Comparison of ENCODE assay signal across 8 cellular contexts in the genomic region with DNA sequence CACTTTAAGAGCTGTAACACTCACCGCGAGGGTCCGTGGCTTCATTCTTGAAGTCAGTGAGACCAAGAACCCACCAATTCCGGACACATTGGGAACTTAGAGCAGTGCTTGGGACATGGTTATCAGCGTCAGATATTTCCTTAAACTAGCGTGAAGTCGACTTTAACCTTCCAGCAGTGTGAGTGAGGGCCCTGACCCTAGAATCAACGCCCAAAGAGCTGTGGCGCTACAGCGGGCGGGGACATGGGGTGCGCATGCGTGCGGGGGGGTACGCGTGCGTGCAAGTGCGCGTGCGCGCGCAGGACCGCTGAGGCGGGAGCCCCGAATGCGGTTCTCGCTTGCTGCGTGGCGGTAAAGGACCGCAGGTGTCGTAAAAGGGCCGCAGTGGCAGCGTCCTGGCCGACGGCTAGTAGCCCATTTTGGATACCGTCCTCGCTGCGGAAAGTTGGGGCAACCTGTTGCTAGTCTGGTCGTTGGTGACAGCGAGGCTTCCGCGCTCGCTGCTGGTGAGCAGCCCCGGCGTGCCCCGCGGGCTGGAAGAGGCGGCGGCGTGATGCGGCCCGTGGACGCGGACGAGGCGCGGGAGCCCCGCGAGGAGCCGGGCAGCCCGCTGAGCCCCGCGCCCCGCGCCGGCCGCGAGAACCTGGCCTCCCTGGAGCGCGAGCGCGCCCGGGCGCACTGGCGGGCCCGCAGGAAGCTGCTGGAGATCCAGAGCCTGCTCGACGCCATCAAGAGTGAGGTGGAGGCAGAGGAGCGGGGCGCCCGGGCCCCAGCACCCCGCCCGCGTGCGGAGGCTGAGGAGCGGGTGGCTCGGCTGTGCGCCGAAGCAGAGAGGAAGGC. TPM values are rescaled to one million over a fixed set of nuclear protein-coding genes. Genes with fewer than 3 reads are reported as not detected.
DNase-seq lines count a peak whose midpoint lies in the region; ATAC-seq and TF ChIP-seq lines count a peak whose summit lies in the region.

No MANE protein-coding gene starts in this region.

- no peak overlapping the region for H3K27ac ChIP-seq in AG04450 (ENCODE audit: low read depth, low read length)

- H3K27me3 ChIP-seq in AG04450 (ENCODE audit: control insufficient read depth, insufficient read depth, low read length) (no peaks in the 10 kb centered on the region), kidney epithelial cell (ENCODE audit: control insufficient read depth, insufficient read depth, low read length) (no peaks in the 10 kb centered on the region)

- DNase-seq in AG04450 (ENCODE audit: low read depth, low spot score) (peak; percentile 90), NCI-H345 (lab: John Stamatoyannopoulos, UW) (peak; percentile 93), cerebellum (ENCODE audit: low spot score) (peak; percentile 93), kidney epithelial cell (ENCODE audit: low read depth) (peak; percentile 70)
- peak; percentile 95 for DNase-seq in activated CD4-positive, CD25-positive, alpha-beta regulatory T cell treated with anti-CD3 and anti-CD28 coated beads, Interleukin-2, amount 50 U/mL, for 72 hours
- DNase-seq in stimulated activated CD4-positive, alpha-beta T cell treated with anti-CD3 and anti-CD28 coated beads, Interleukin-15, amount 100 ng/mL, for 24 hours = peak; percentile 95

- H3K9me3 ChIP-seq in AG04450 (ENCODE audit: control insufficient read depth, insufficient read depth, low read length) = peaks cover 3% of the 10 kb centered on the region; the same call in 1 of the 2 replicates

- POLR2A ChIA-PET in AG04450 (lab: Yijun Ruan, JAX) = interaction anchor here (0.9 to 3.2 kb wide), 10 partner anchors 10 to 394 kb away, joined by 3 to 20 read pairs (median 4); partner anchors contain the start of genes GRPEL1, MRFAP1 and MRFAP1L1

- TF ChIP-seq CTCF in AG04450 (IDR thresholded peaks at IDR 0.05; ENCODE audit: low read depth, low read length) = no peak
- no peak for TF ChIP-seq CTCF in kidney epithelial cell (IDR thresholded peaks at IDR 0.05; ENCODE audit: insufficient read depth, low read length, poor library complexity, severe bottlenecking)

- peaks cover 1% of the 10 kb centered on the region for H3K36me3 ChIP-seq in kidney epithelial cell (ENCODE audit: control insufficient read depth, insufficient read depth, low read length)

- H3K4me3 ChIP-seq in AG04450 (ENCODE audit: low read depth, low read length) (peak overlapping the region; percentile 64), kidney epithelial cell (ENCODE audit: low read depth, low read length) (peak overlapping the region; percentile 55)

- CTCF ChIA-PET in AG04450 (lab: Charles Lee) = interaction anchor here (0.8 to 1.5 kb wide), 3 partner anchors 10 to 100 kb away, joined by 4 to 6 read pairs (median 4); no protein-coding TSS in a partner anchor

- ATAC-seq in GM18870 (IDR thresholded peaks at IDR 0.05; ENCODE audit: unreplicated experiment) = peak; percentile 68
- peak; percentile 63 for ATAC-seq in HG03108 (IDR thresholded peaks at IDR 0.05; ENCODE audit: unreplicated experiment)

RNA-seq across cellular contexts. Expression of gene S100P, which starts 19.8 kb away (rescaled TPM):
- 0.40 TPM in 1 of 2 replicates, not detected in the other for polyA plus RNA-seq in AG04450 (2011; rRNA removed)
- not detected in 2 replicates for polyA minus RNA-seq in AG04450 (2011; rRNA and poly(A)+ RNA removed)
- total RNA-seq in cerebellum (0.27 TPM), kidney epithelial cell (6.8 and 8.8 TPM in 2 replicates)

RNA-seq across cellular contexts. Expression of gene MRFAP1, which starts 33.4 kb away (rescaled TPM):
- polyA plus RNA-seq in AG04450 (2011; rRNA removed) = 252 and 298 TPM in 2 replicates
- 34.2 and 41.6 TPM in 2 replicates for polyA minus RNA-seq in AG04450 (2011; rRNA and poly(A)+ RNA removed)
- total RNA-seq in cerebellum (89.2 TPM), kidney epithelial cell (238 and 255 TPM in 2 replicates)

RNA-seq across cellular contexts. Expression of gene MRFAP1L1, which starts 35.8 kb away (rescaled TPM):
- 70.6 and 96.5 TPM in 2 replicates for polyA plus RNA-seq in AG04450 (2011; rRNA removed)
- polyA minus RNA-seq in AG04450 (2011; rRNA and poly(A)+ RNA removed) = 25.1 and 32.7 TPM in 2 replicates
- total RNA-seq in cerebellum (61.2 TPM), kidney epithelial cell (36.9 and 53.6 TPM in 2 replicates)

RNA-seq across cellular contexts. Expression of gene BLOC1S4, which starts 42.1 kb away (rescaled TPM):
- 14.5 and 15.4 TPM in 2 replicates for polyA plus RNA-seq in AG04450 (2011; rRNA removed)
- polyA minus RNA-seq in AG04450 (2011; rRNA and poly(A)+ RNA removed) = 4.6 and 5.1 TPM in 2 replicates
- 8.3 TPM for total RNA-seq in cerebellum
- total RNA-seq in kidney epithelial cell = 21.4 and 23.3 TPM in 2 replicates
